Comparison of ENCODE assay signal across 8 cellular contexts in genomic region chr16:10521681-10522274, GRCh38. TPM values are rescaled to one million over a fixed set of nuclear protein-coding genes. Genes with fewer than 3 reads are reported as not detected.
A peak's percentile ranks its signal among the peaks of the same experiment; 100 is the strongest.
DNase-seq lines count a peak whose midpoint lies in the region; ATAC-seq and TF ChIP-seq lines count a peak whose summit lies in the region.

No MANE protein-coding gene starts in this region.

- no peak overlapping the region for H3K18ac ChIP-seq in H9 (ENCODE audit: insufficient read length, low read depth, low read length)

- no peak overlapping the region for H3K4me2 ChIP-seq in H9 (ENCODE audit: insufficient read depth, insufficient read length, low read length)

- intact Hi-C loops in posterior vena cava (cut with DNase I) = loop anchor here (2.0 to 5.0 kb wide), 2 partner anchors 213 to 216 kb away; no protein-coding TSS in a partner anchor

- H3K27me3 Mint-ChIP-seq in H9 (ENCODE audit: low read depth) = no peaks in the 10 kb centered on the region; the same call in 1 of the 2 replicates
- no peaks in the 10 kb centered on the region for H3K27me3 Mint-ChIP-seq in natural killer cell treated with Interleukin-12 subunit alpha and Interleukin-12 subunit beta and Interleukin-15 and Interleukin-18, amount 100 ng/mL, for 72 hours

- H4K91ac ChIP-seq in H9 (ENCODE audit: insufficient read length, low read depth, low read length) = no peak overlapping the region

- no peak overlapping the region for H2BK15ac ChIP-seq in H9 (ENCODE audit: low read depth, low read length)

- no peak overlapping the region for H2AK5ac ChIP-seq in H9 (ENCODE audit: insufficient read length, low read length)

- WGBS in H9 (ENCODE audit: extremely low coverage, insufficient read length, low lambda C conversion rate) = no CpG with 5 or more reads among the region's 9 CpGs

- H3K14ac ChIP-seq in H9 (ENCODE audit: insufficient read depth, low read length) = no peak overlapping the region

- H2AFZ ChIP-seq in H9 (ENCODE audit: low read length) = no peak overlapping the region

- 0 out of 4 replicates have a peak, but pooled peaks cover 0 to 2% of the 10 kb centered on the region in 2 experiments for H3K4me1 Mint-ChIP-seq in H9
- H3K4me1 Mint-ChIP-seq in natural killer cell treated with Interleukin-12 subunit alpha and Interleukin-12 subunit beta and Interleukin-15 and Interleukin-18, amount 100 ng/mL, for 72 hours (ENCODE audit: low read depth in 2 of 2) = peaks cover 0 to 2% of the 10 kb centered on the region in 2 donors

- peak overlapping the region in 1 of 3 experiments; percentile 15; a peak in 1 of 7 replicates for H3K27ac Mint-ChIP-seq in H9
- no peak overlapping the region for H3K27ac Mint-ChIP-seq in natural killer cell treated with Interleukin-12 subunit alpha and Interleukin-12 subunit beta and Interleukin-15 and Interleukin-18, amount 100 ng/mL, for 72 hours

- no peak overlapping the region for H3K23ac ChIP-seq in H9 (ENCODE audit: insufficient read length, low read depth, low read length)

- no peak overlapping the region for H2BK12ac ChIP-seq in H9 (ENCODE audit: insufficient read length, low read depth, low read length)

- no peak overlapping the region for H3K4me3 Mint-ChIP-seq in H9
- no peak overlapping the region for H3K4me3 Mint-ChIP-seq in natural killer cell treated with Interleukin-12 subunit alpha and Interleukin-12 subunit beta and Interleukin-15 and Interleukin-18, amount 100 ng/mL, for 72 hours

- peak; percentile 92 for TF ChIP-seq CTCF in H9 (conservative IDR thresholded peaks at IDR 0.05)

- H2BK120ac ChIP-seq in H9 (ENCODE audit: low read depth, low read length, poor library complexity, severe bottlenecking) = no peak overlapping the region

- H3T11ph ChIP-seq in H9 (ENCODE audit: low read length) = no peak overlapping the region

- no peak overlapping the region for H3K27ac ChIP-seq in H9 (ENCODE audit: insufficient read length, low read depth, low read length)

- H3K9ac ChIP-seq in H9 (ENCODE audit: extremely low read depth, insufficient read length, low read length) = no peak overlapping the region

- no peaks in the 10 kb centered on the region for H3K23me2 ChIP-seq in H9 (ENCODE audit: insufficient read length, low read depth, low read length, poor library complexity, severe bottlenecking)

- H4K20me1 ChIP-seq in H9 (ENCODE audit: control insufficient read depth, insufficient read depth, insufficient read length) = no peaks in the 10 kb centered on the region

- H3K36me3 Mint-ChIP-seq in H9 (ENCODE audit: insufficient read depth in 1 of 3, low read depth in 3 of 3) = no peaks in the 10 kb centered on the region
- H3K36me3 Mint-ChIP-seq in natural killer cell treated with Interleukin-12 subunit alpha and Interleukin-12 subunit beta and Interleukin-15 and Interleukin-18, amount 100 ng/mL, for 72 hours = no peaks in the 10 kb centered on the region

- no peak overlapping the region for H2BK5ac ChIP-seq in H9 (ENCODE audit: insufficient read length, low read length)

- H4K8ac ChIP-seq in H9 (replicated peaks; ENCODE audit: insufficient read length, low read depth, low read length) = no peak overlapping the region

- H3K9me3 ChIP-seq in H9 (ENCODE audit: control insufficient read depth, low read depth, low read length) = no peaks in the 10 kb centered on the region

- H3K4me1 ChIP-seq in H9 (ENCODE audit: insufficient read depth, low read length) = no peaks in the 10 kb centered on the region; the same call in 1 of the 2 replicates

- no peaks in the 10 kb centered on the region; a peak in 1 of 5 replicates for H3K9me3 Mint-ChIP-seq in H9
- no peaks in the 10 kb centered on the region for H3K9me3 Mint-ChIP-seq in natural killer cell treated with Interleukin-12 subunit alpha and Interleukin-12 subunit beta and Interleukin-15 and Interleukin-18, amount 100 ng/mL, for 72 hours

- H3K27me3 ChIP-seq in H9 (ENCODE audit: insufficient read depth, low read length) = no peaks in the 10 kb centered on the region

- no peak overlapping the region for H3K4ac ChIP-seq in H9 (ENCODE audit: low read depth, low read length)

- no peaks in the 10 kb centered on the region for H3K79me1 ChIP-seq in H9 (ENCODE audit: insufficient read depth, low read depth, low read length, poor library complexity, severe bottlenecking)

- no peak overlapping the region for H3K56ac ChIP-seq in H9 (ENCODE audit: insufficient read length, low read depth, low read length)

- peak in 1 of 2 donors; percentile 70 for ATAC-seq in natural killer cell treated with Interleukin-12 subunit alpha and Interleukin-12 subunit beta and Interleukin-15 and Interleukin-18, amount 100 ng/mL, for 72 hours
- no peak for ATAC-seq in GM18511 (IDR thresholded peaks at IDR 0.05; ENCODE audit: unreplicated experiment)

- H2BK20ac ChIP-seq in H9 (ENCODE audit: low read depth, low read length, poor library complexity, severe bottlenecking) = no peak overlapping the region

- H4K5ac ChIP-seq in H9 (ENCODE audit: insufficient read length, low read depth, low read length) = no peak overlapping the region

- no peaks in the 10 kb centered on the region for H3K79me2 ChIP-seq in H9 (ENCODE audit: insufficient read depth, low read length)

- DNase-seq in C1 segment of cervical spinal cord (lab: John Stamatoyannopoulos, UW) (peak in 8 of 14 donors; percentile 1 to 31 (median 5)), H9 (peak; percentile 61), NCI-H774 (lab: John Stamatoyannopoulos, UW) (peak; percentile 48), fibroblast of gingiva (ENCODE audit: low read depth) (peak; percentile 58), posterior vena cava (ENCODE audit: low spot score) (no peak)
- DNase-seq in activated CD8-positive, alpha-beta memory T cell treated with anti-CD3 and anti-CD28 coated beads, Interleukin-2, amount 50 U/mL, for 1 hour (ENCODE audit: extremely low read depth) = peak; percentile 4
- peak; percentile 63 for DNase-seq in natural killer cell treated with Interleukin-12 subunit alpha and Interleukin-12 subunit beta and Interleukin-15 and Interleukin-18, amount 100 ng/mL, for 72 hours (ENCODE audit: low spot score)

RNA-seq across cellular contexts. Expression of gene EMP2, which starts 58.6 kb away (rescaled TPM):
- total RNA-seq in H9 (2021) (14.4 and 15.1 TPM in 2 replicates), posterior vena cava (10 to 100 TPM; 45.8 to 68.5 TPM)
- not detected for total RNA-seq in natural killer cell treated with Interleukin-12 subunit alpha and Interleukin-12 subunit beta and Interleukin-15 and Interleukin-18, amount 100 ng/mL, for 72 hours

Comparison
In these comparisons a context has a peak if more than half of its experiments do, and no peak if none do; other contexts are left out.
1. RNA of gene EMP2, which starts 58.6 kb away (total RNA-seq): 45.8 to 68.5 TPM in posterior vena cava and 14.4 to 15.1 TPM in H9; not detected in natural killer cell treated with Interleukin-12 subunit alpha and Interleukin-12 subunit beta and Interleukin-15 and Interleukin-18, amount 100 ng/mL, for 72 hours; every median in the first group is over 10 times any median in the second.